Comparison of ENCODE assay signal across 1 cellular context in the genomic region with DNA sequence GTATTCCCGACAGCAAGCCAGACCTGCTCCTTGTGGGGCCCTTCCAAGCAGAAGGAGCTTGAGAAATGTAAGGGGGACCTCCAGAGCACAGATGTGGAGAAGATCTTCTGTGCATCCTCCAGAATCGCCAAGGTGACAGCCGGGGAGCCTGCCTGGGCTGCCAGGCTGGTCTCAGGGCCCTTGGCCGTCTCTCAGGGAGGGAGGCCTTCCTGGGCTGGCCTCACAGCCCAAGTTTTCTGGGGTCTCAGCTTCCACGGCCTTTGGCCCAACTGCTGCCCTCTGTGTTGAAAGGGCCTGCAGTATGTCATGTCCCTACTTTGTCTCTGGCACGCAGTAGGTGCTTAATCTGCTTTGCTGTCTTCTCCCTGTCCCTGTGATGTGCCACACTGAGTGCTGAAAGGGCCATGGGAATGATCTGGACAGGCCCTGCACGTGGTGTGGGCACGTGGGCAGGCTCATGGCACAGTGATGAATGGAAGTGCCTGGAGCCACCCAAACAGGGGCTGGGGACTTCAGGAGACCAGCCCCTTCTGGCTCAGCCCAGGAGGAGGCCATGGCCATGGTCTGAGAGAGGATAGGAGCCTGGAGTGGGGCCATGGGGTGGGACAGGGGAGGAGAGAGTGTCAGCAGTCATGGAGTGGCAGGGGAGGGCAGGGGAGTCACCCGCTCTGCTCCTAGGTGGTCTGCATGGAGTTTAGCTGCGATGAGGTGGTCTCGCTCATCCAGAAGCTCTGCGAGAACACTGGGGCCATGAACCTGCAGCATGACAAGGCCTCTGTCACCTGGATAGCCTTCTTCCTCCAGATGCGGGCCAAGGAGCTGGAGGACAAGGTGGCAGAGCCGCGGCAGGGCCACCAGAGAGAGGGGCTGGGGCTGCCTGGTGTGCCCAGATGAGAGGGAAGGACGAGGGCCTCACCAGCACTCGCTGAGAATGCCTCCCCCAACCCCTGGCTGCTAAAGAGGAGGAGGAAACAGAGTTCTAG.
TF ChIP-seq lines count a peak whose summit lies in the region.

No MANE protein-coding gene starts in this region.

TF ChIP-seq in H1, 55 proteins besides CTCF, POLR2A, EP300 and RAD21:
- no peak for TF ChIP-seq RFX5 (IDR thresholded peaks at IDR 0.05; ENCODE audit: borderline replicate concordance, low read depth, low read length)
- TF ChIP-seq CHD1 (IDR thresholded peaks at IDR 0.05; ENCODE audit: low read depth, low read length) = no peak
- TF ChIP-seq MAFK (IDR thresholded peaks at IDR 0.05; ENCODE audit: low read depth, low read length) = no peak
